ENCODE assay signal across 22 cellular contexts in the genomic region with DNA sequence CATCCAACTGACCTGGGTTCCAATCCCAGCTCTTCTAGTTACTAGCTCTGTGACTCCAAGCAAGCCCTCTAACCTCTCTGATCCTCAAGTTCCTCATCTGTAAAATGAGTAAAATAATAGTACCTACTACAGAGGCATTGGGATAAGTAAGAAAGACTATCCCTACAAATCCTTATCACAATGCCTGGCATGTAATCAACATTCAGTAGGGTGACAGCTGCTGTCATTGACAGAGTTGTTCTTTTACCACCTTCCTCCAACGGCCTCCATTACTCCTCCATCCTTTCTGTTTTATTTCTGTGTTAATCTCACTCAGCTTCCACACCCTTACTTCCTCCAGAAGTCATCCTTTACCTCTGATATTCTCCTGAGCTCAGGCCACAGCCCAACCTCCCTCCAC. TPM values are rescaled to one million over a fixed set of nuclear protein-coding genes. Genes with fewer than 3 reads are reported as not detected.
A peak's percentile ranks its signal among the peaks of the same experiment; 100 is the strongest.
DNase-seq lines count a peak whose midpoint lies in the region; ATAC-seq, FAIRE-seq and TF ChIP-seq lines count a peak whose summit lies in the region.
"Had no signal": no experiment of that assay in that cellular context is flagged by ENCODE, and none has a peak within 500 bp of the region (broad histone marks: within the 10 kb centered on the region; RNA-seq: fewer than 3 reads in every experiment).

No MANE protein-coding gene starts in this region.

- ATAC-seq in T-cell (replicated peaks in 1 of 4) (no peak), HG03097 (IDR thresholded peaks at IDR 0.05; ENCODE audit: low FRiP score, unreplicated experiment) (no peak)
- ATAC-seq: activated CD8-positive, alpha-beta T cell treated with anti-CD3 and anti-CD28 coated beads, Interleukin-2, amount 10 ng/mL, durations not matched to agents 7 days and 5 days; activated T-cell treated with anti-CD3 and anti-CD28 coated beads, Interleukin-2, amount 50 U/mL, for 72 hours; natural killer cell had no signal

- H4K20me1 ChIP-seq in endothelial cell of umbilical vein (replicated peaks; ENCODE audit: control insufficient read depth, extremely low read depth, insufficient read depth, low read length) (no peaks in the 10 kb centered on the region), OCI-LY7 (ENCODE audit: insufficient read depth, low read length) (no peaks in the 10 kb centered on the region; the same call in 1 of the 2 replicates)

- H3K27me3 Mint-ChIP-seq in osteocyte (ENCODE audit: unreplicated experiment) = no peaks in the 10 kb centered on the region
- H3K27me3 Mint-ChIP-seq in T-cell = peaks cover 11 to 15% of the 10 kb centered on the region in 2 donors

- H2AFZ ChIP-seq in endothelial cell of umbilical vein (ENCODE audit: low read depth, low read length) (peak overlapping the region; percentile 87), OCI-LY7 (ENCODE audit: low read length) (no peak overlapping the region)

- H3K4me1 Mint-ChIP-seq in osteocyte (ENCODE audit: unreplicated experiment) = peaks cover 37% of the 10 kb centered on the region
- no peaks in the 10 kb centered on the region for H3K4me1 Mint-ChIP-seq in T-cell
- H3K4me1 Mint-ChIP-seq: natural killer cell had no signal

- TF ChIP-seq POLR2A in endothelial cell of umbilical vein (IDR thresholded peaks at IDR 0.05; ENCODE audit: low read depth, low read length) = no peak

- intact Hi-C loops in left ventricle myocardium inferior (cut with micrococcal nuclease) (no loop called here), endothelial cell of umbilical vein (cut with micrococcal nuclease) (loop anchor here (1.0 to 2.0 kb wide), 2 partner anchors 13 to 14 kb away; no protein-coding TSS in a partner anchor), OCI-LY7 (cut with micrococcal nuclease; ENCODE audit: unreplicated experiment) (no loop called here)

- H3K9me2 ChIP-seq in OCI-LY7 (ENCODE audit: insufficient read depth, low read length) = no peaks in the 10 kb centered on the region

- H3K36me3 ChIP-seq in left ventricle myocardium inferior (no peaks in the 10 kb centered on the region), right atrium auricular region (no peaks in the 10 kb centered on the region), endothelial cell of umbilical vein (ENCODE audit: control insufficient read depth in 2 of 2, extremely low read depth in 1 of 2, insufficient read depth in 2 of 2, low read length in 2 of 2) (no peaks in the 10 kb centered on the region), OCI-LY7 (ENCODE audit: insufficient read depth, low read length) (no peaks in the 10 kb centered on the region)
- H3K36me3 ChIP-seq: prostate gland had no signal

- no peaks in the 10 kb centered on the region for H3K9me1 ChIP-seq in endothelial cell of umbilical vein (replicated peaks; ENCODE audit: control insufficient read depth, extremely low read depth, insufficient read depth, low read length)

- no peaks in the 10 kb centered on the region for H3K79me2 ChIP-seq in endothelial cell of umbilical vein (ENCODE audit: control insufficient read depth, insufficient read depth, low read length)
- no peaks in the 10 kb centered on the region for H3K79me2 ChIP-seq in OCI-LY7 (ENCODE audit: insufficient read depth, low read depth, low read length)

- H3K4me1 ChIP-seq in left ventricle myocardium inferior (peaks cover 47% of the 10 kb centered on the region), right atrium auricular region (peaks cover 0 to 20% of the 10 kb centered on the region in 2 donors), endothelial cell of umbilical vein (ENCODE audit: control insufficient read depth, extremely low read depth, insufficient read depth, low read length) (peaks cover 12% of the 10 kb centered on the region), OCI-LY7 (ENCODE audit: insufficient read depth, low read length, poor library complexity, severe bottlenecking) (no peaks in the 10 kb centered on the region)
- H3K4me1 ChIP-seq: prostate gland had no signal

- H3K36me3 Mint-ChIP-seq in osteocyte (ENCODE audit: unreplicated experiment) (no peaks in the 10 kb centered on the region), T-cell (no peaks in the 10 kb centered on the region)
- H3K36me3 Mint-ChIP-seq: activated naive CD4-positive, alpha-beta T cell treated with anti-CD3 and anti-CD28 coated beads, Interleukin-2, amount 50 U/mL, for 72 hours; brain; natural killer cell had no signal

- H3K9ac ChIP-seq in endothelial cell of umbilical vein (replicated peaks; ENCODE audit: extremely low read depth, insufficient read depth, low read length) = peak overlapping the region; percentile 56

- peak overlapping the region; percentile 43 for H3K27ac ChIP-seq in left ventricle myocardium inferior (replicated peaks)
- H3K27ac ChIP-seq in right atrium auricular region = peak overlapping the region in 1 of 2 donors; percentile 73
- H3K27ac ChIP-seq in endothelial cell of umbilical vein (ENCODE audit: insufficient read depth, low read depth, low read length) = peak overlapping the region; percentile 82
- no peak overlapping the region for H3K27ac ChIP-seq in OCI-LY7 (ENCODE audit: low read depth, low read length, poor library complexity, severe bottlenecking)
- H3K27ac ChIP-seq: prostate gland, VCaP had no signal

- H3K4me3 ChIP-seq in left ventricle myocardium inferior = no peak overlapping the region
- H3K4me3 ChIP-seq in right atrium auricular region = no peak overlapping the region
- no peak overlapping the region for H3K4me3 ChIP-seq in endothelial cell of umbilical vein (replicated peaks in 1 of 3; ENCODE audit: insufficient read depth in 1 of 3, low read depth in 1 of 3, low read length in 3 of 3)
- H3K4me3 ChIP-seq in OCI-LY7 (ENCODE audit: low read depth, low read length, poor library complexity, severe bottlenecking) = no peak overlapping the region
- H3K4me3 ChIP-seq: prostate gland had no signal

- H3K9me3 Mint-ChIP-seq in osteocyte (ENCODE audit: unreplicated experiment) = no peaks in the 10 kb centered on the region
- no peaks in the 10 kb centered on the region for H3K9me3 Mint-ChIP-seq in T-cell
- H3K9me3 Mint-ChIP-seq: activated naive CD4-positive, alpha-beta T cell treated with anti-CD3 and anti-CD28 coated beads, Interleukin-2, amount 50 U/mL, for 72 hours; activated T-cell treated with anti-CD3 and anti-CD28 coated beads, Interleukin-2, amount 50 U/mL, for 72 hours; CD4-positive, alpha-beta T cell; natural killer cell had no signal

- DNase-seq in left ventricle myocardium inferior (no peak), right atrium auricular region (ENCODE audit: low spot score) (no peak), endothelial cell of umbilical vein (ENCODE audit: low read depth, low spot score) (no peak), osteocyte (ENCODE audit: extremely low spot score, unreplicated experiment) (no peak), hepatic stellate cell (ENCODE audit: low spot score) (no peak), T-cell (no peak), OCI-LY7 (ENCODE audit: low spot score) (no peak)
- DNase-seq: activated CD8-positive, alpha-beta T cell treated with anti-CD3 and anti-CD28 coated beads, Interleukin-2, amount 10 ng/mL, durations not matched to agents 7 days and 5 days; activated T-cell treated with anti-CD3 and anti-CD28 coated beads, Interleukin-2, amount 50 U/mL, for 72 hours; CD4-positive, alpha-beta T cell; natural killer cell; NCI-H1694; NCI-H2227 treated with DMSO at 0.1 percent for 48 hours; RPMI8226; T-helper 1 cell had no signal

- H3K27me3 ChIP-seq in left ventricle myocardium inferior (ENCODE audit: low read depth) = no peaks in the 10 kb centered on the region
- H3K27me3 ChIP-seq in right atrium auricular region = no peaks in the 10 kb centered on the region
- H3K27me3 ChIP-seq in endothelial cell of umbilical vein (ENCODE audit: control insufficient read depth in 2 of 2, insufficient read depth in 2 of 2, low read length in 2 of 2) = peaks cover 0 to 2% of the 10 kb centered on the region in 2 experiments

- CTCF ChIA-PET in endothelial cell of umbilical vein (lab: Charles Lee) = interaction anchor here (0.8 to 3.7 kb wide), 13 partner anchors 9 to 243 kb away, joined by 3 to 61 read pairs (median 4); no protein-coding TSS in a partner anchor
- CTCF ChIA-PET in T-cell (lab: Charles Lee) = interaction anchor here (0.6 to 1.4 kb wide), 4 partner anchors 10 to 247 kb away, joined by 3 read pairs; no protein-coding TSS in a partner anchor
- CTCF ChIA-PET in OCI-LY7 (lab: Charles Lee; ENCODE audit: unreplicated experiment) = no interaction called here

- H3K4me3 Mint-ChIP-seq in osteocyte (ENCODE audit: unreplicated experiment) (no peak overlapping the region), T-cell (no peak overlapping the region)
- H3K4me3 Mint-ChIP-seq: activated CD8-positive, alpha-beta T cell treated with anti-CD3 and anti-CD28 coated beads, Interleukin-2, amount 10 ng/mL, durations not matched to agents 7 days and 5 days; activated T-cell treated with anti-CD3 and anti-CD28 coated beads, Interleukin-2, amount 50 U/mL, for 72 hours; brain; CD4-positive, alpha-beta T cell; natural killer cell had no signal

- TF ChIP-seq CTCF in left ventricle myocardium inferior (IDR thresholded peaks at IDR 0.05; ENCODE audit: borderline replicate concordance) (no peak), right atrium auricular region (IDR thresholded peaks at IDR 0.05) (no peak), endothelial cell of umbilical vein (IDR thresholded peaks at IDR 0.05; ENCODE audit: extremely low read depth in 1 of 2, insufficient read depth in 1 of 2, low read depth in 1 of 2, low read length in 2 of 2) (no peak), osteocyte (IDR thresholded peaks at IDR 0.05) (no peak), OCI-LY7 (conservative IDR thresholded peaks at IDR 0.05; ENCODE audit: low read length) (no peak)

- dilution Hi-C loops in endothelial cell of umbilical vein (cut with MboI; ENCODE audit: extremely low pct_ligation_motif_present, low sequenced_read_pairs) = no loop called here

- H3K27ac Mint-ChIP-seq in osteocyte (ENCODE audit: unreplicated experiment) (peak overlapping the region; percentile 91), T-cell (no peak overlapping the region)
- H3K27ac Mint-ChIP-seq: activated CD8-positive, alpha-beta T cell treated with anti-CD3 and anti-CD28 coated beads, Interleukin-2, amount 10 ng/mL, durations not matched to agents 7 days and 5 days; activated naive CD4-positive, alpha-beta T cell treated with anti-CD3 and anti-CD28 coated beads, Interleukin-2, amount 50 U/mL, for 72 hours; activated T-cell treated with anti-CD3 and anti-CD28 coated beads, Interleukin-2, amount 50 U/mL, for 72 hours; CD4-positive, alpha-beta T cell; natural killer cell had no signal

- POLR2A ChIA-PET in endothelial cell of umbilical vein (lab: Charles Lee) (interaction anchor here (1.2 kb wide), 1 partner anchor 10 kb away, joined by 3 read pairs; no protein-coding TSS in a partner anchor), T-cell (lab: Charles Lee) (no interaction called here), OCI-LY7 (lab: Charles Lee) (no interaction called here)

- BruUV-seq in endothelial cell of umbilical vein (replicated peaks; lab: Mats Ljungman, UMichigan) (TSS peak; percentile 78), OCI-LY7 (replicated peaks; lab: Mats Ljungman, UMichigan) (no TSS peak)

- FAIRE-seq in endothelial cell of umbilical vein (lab: Jason Lieb, UNC) = no peak
- FAIRE-seq: H1, islet of Langerhans had no signal

- no peaks in the 10 kb centered on the region for H3K9me3 ChIP-seq in left ventricle myocardium inferior (replicated peaks)
- H3K9me3 ChIP-seq in right atrium auricular region = no peaks in the 10 kb centered on the region
- no peaks in the 10 kb centered on the region for H3K9me3 ChIP-seq in endothelial cell of umbilical vein (replicated peaks; ENCODE audit: control insufficient read depth, insufficient read depth, low read length)
- H3K9me3 ChIP-seq in OCI-LY7 (ENCODE audit: low read length) = no peaks in the 10 kb centered on the region
- H3K9me3 ChIP-seq: prostate gland had no signal

- peak overlapping the region; percentile 32 for H3K4me2 ChIP-seq in endothelial cell of umbilical vein (ENCODE audit: insufficient read depth, low read length)
- H3K4me2 ChIP-seq in OCI-LY7 (ENCODE audit: low read length) = no peak overlapping the region

RNA-seq across cellular contexts. Expression of a gene that starts 40.4 kb away (rescaled TPM):
- 59.9 TPM for total RNA-seq in left ventricle myocardium inferior
- total RNA-seq in right atrium auricular region = 10 to 100 TPM; 35.3 to 47.9 TPM
- total RNA-seq in endothelial cell of umbilical vein = not detected in 2 replicates
- not detected in 2 replicates for polyA plus RNA-seq in endothelial cell of umbilical vein
- not detected in 2 replicates for polyA plus RNA-seq in endothelial cell of umbilical vein (2011; cell fraction: cytosol; rRNA removed)
- polyA plus RNA-seq in endothelial cell of umbilical vein (2011; cell fraction: nucleus; rRNA removed) = not detected in 2 replicates
- 0.53 TPM in 1 of 2 replicates, not detected in the other for polyA plus RNA-seq in endothelial cell of umbilical vein (2012)
- polyA minus RNA-seq in endothelial cell of umbilical vein = not detected in 2 replicates
- polyA minus RNA-seq in endothelial cell of umbilical vein (2011; cell fraction: cytosol; rRNA and poly(A)+ RNA removed) = not detected
- polyA minus RNA-seq in endothelial cell of umbilical vein (2011; cell fraction: nucleus; rRNA and poly(A)+ RNA removed) = not detected in 2 replicates
- total RNA-seq in osteocyte = 0.73 and 1.5 TPM in 2 replicates
- total RNA-seq in T-cell = not detected
- not detected in 2 replicates for total RNA-seq in OCI-LY7 (2014; rRNA removed; shearing (Covaris generic))
- not detected in 2 replicates for total RNA-seq in OCI-LY7 (2022)
- total RNA-seq: activated CD8-positive, alpha-beta T cell treated with anti-CD3 and anti-CD28 coated beads, Interleukin-2, amount 10 ng/mL, durations not matched to agents 7 days and 5 days; activated naive CD4-positive, alpha-beta T cell treated with anti-CD3 and anti-CD28 coated beads, Interleukin-2, amount 50 U/mL, for 72 hours; activated T-cell treated with anti-CD3 and anti-CD28 coated beads, Interleukin-2, amount 50 U/mL, for 72 hours; CD4-positive, alpha-beta T cell; natural killer cell had no signal

Comparison
In these comparisons a context has a peak if more than half of its experiments do, and no peak if none do; other contexts are left out.
1. RNA of a gene that starts 40.4 kb away (total RNA-seq): 59.9 TPM in left ventricle myocardium inferior (single experiment) and 35.3 to 47.9 TPM in right atrium auricular region; 0.73 to 1.5 TPM in osteocyte, not detected in endothelial cell of umbilical vein, not detected in T-cell and not detected in OCI-LY7; every median in the first group is over 10 times any median in the second.